Comparison of ENCODE assay signal across 8 cellular contexts in the genomic region with DNA sequence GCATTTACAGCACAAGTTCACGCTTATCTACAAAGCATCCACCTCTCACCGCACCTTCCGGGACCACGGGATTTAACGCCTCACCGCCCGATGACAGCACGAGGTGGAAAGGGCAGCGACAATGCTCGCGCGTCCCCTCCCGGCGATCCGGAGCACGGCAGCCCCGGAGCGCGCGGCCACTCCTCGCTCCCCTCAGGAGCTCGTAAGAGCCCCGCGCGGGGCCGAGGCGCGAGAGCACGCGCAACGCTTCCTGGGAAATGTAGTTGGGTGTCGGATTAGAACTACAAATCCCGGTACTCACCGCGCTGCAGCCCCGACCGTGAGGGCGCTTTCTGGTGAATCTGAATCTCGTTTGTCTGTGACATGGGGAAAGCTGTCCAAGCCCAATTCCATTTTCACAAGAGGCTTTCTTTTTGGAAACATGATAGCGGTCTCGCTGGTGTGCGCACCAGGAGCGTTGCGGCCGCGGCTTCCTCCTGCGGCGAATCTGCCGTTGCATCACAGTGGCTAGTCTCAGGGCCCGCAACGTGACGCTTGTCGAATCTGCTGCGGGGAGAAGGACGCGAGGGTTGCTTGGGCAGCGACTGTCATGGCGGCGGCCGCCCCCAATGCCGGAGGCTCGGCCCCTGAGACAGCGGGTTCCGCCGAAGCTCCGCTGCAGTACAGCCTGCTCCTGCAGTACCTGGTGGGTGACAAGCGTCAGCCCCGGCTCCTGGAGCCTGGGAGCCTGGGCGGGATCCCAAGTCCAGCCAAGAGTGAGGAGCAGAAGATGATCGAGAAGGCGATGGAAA. TPM values are rescaled to one million over a fixed set of nuclear protein-coding genes. Genes with fewer than 3 reads are reported as not detected.
A peak's percentile ranks its signal among the peaks of the same experiment; 100 is the strongest.
DNase-seq lines count a peak whose midpoint lies in the region; ATAC-seq, FAIRE-seq and TF ChIP-seq lines count a peak whose summit lies in the region.

A gene (plus strand): TSS at position 576 of the 791 bp plus-strand sequence. CDS start 14 bp downstream, at position 590.

- intact Hi-C loops in mammary epithelial cell (cut with micrococcal nuclease): loop anchor here (1.0 to 5.0 kb wide), 8 partner anchors 15 to 852 kb away; a partner anchor contains a TSS

- no peaks in the 10 kb centered on the region for H3K9me3 ChIP-seq in mammary epithelial cell (replicated peaks; ENCODE audit: insufficient read depth, low read length)
- H3K9me3 ChIP-seq in iPS-20b (ENCODE audit: insufficient read depth, low read depth, low read length): 0 out of 2 replicates have a peak, but pooled peaks cover 3% of the 10 kb centered on the region
- no peaks in the 10 kb centered on the region for H3K9me3 ChIP-seq in small intestine (ENCODE audit: control insufficient read depth, low read depth)

- peak within 1 kb of the TSS; percentile 85 to 100 (median 87) for H3K4me3 ChIP-seq in mammary epithelial cell (replicated peaks in 1 of 3; ENCODE audit: insufficient read depth in 1 of 3, low read depth in 2 of 3, low read length in 3 of 3)
- H3K4me3 ChIP-seq in iPS-20b (ENCODE audit: low read length): peak within 1 kb of the TSS; percentile 100
- peak within 1 kb of the TSS; percentile 93 to 96 for H3K4me3 ChIP-seq in small intestine (ENCODE audit: low read depth in 1 of 2, low read length in 2 of 2)

- H3K27ac ChIP-seq in VCaP: peak within 1 kb of the TSS; percentile 95
- H3K27ac ChIP-seq in mammary epithelial cell (ENCODE audit: insufficient read depth, low read depth, low read length): peak within 1 kb of the TSS; percentile 94
- H3K27ac ChIP-seq in iPS-20b (ENCODE audit: low read length): peak within 1 kb of the TSS; percentile 98
- peak within 1 kb of the TSS; percentile 58 to 77 for H3K27ac ChIP-seq in small intestine (ENCODE audit: low read depth in 1 of 2, low read length in 1 of 2)

- peaks cover 41% of the 10 kb centered on the region for H3K79me2 ChIP-seq in mammary epithelial cell (ENCODE audit: insufficient read depth, low read length)

- no TSS peak for BruUV-seq in mammary epithelial cell (replicated peaks; lab: Mats Ljungman, UMichigan)

- in situ Hi-C loops in mammary epithelial cell (cut with MboI; ENCODE audit: low sequenced_read_pairs in 2 of 2): no loop called here

- H4K20me1 ChIP-seq in mammary epithelial cell (ENCODE audit: insufficient read depth, low read length): no peaks in the 10 kb centered on the region

- H2AFZ ChIP-seq in mammary epithelial cell (ENCODE audit: low read depth, low read length): peak within 1 kb of the TSS; percentile 99

- peak within 1 kb of the TSS; percentile 97 for H3K4me2 ChIP-seq in mammary epithelial cell (ENCODE audit: insufficient read depth, low read depth, low read length)

- TF ChIP-seq CTCF in VCaP (conservative IDR thresholded peaks at IDR 0.05) (peak; percentile 99), mammary epithelial cell (conservative IDR thresholded peaks at IDR 0.05 in 1 of 2, IDR thresholded peaks at IDR 0.05 in 1 of 2; ENCODE audit: extremely low read depth in 1 of 2, insufficient read depth in 1 of 2, low read depth in 1 of 2, low read length in 2 of 2) (peak; percentile 93)

- CTCF ChIA-PET in mammary epithelial cell (lab: Charles Lee; ENCODE audit: low non-redundant PET): interaction anchor here (0.6 to 1.0 kb wide), 5 partner anchors 59 to 585 kb away, joined by 3 to 5 read pairs (median 4); no protein-coding TSS in a partner anchor

- H3K4me1 ChIP-seq in mammary epithelial cell (ENCODE audit: insufficient read depth, low read length) (peaks cover 25% of the 10 kb centered on the region), iPS-20b (ENCODE audit: insufficient read depth, low read length) (no peaks in the 10 kb centered on the region), small intestine (ENCODE audit: control insufficient read depth in 2 of 2, insufficient read depth in 1 of 2, low read depth in 1 of 2, low read length in 1 of 2) (peaks cover 0 to 4% of the 10 kb centered on the region in 2 donors)

- DNase-seq in AG08395 (ENCODE audit: low spot score): peak; percentile 96
- DNase-seq in NCI-H2196 treated with DMSO at 0.1 percent for 48 hours (lab: John Stamatoyannopoulos, UW; ENCODE audit: unreplicated experiment): peak; percentile 78
- peak; percentile 98 for DNase-seq in mammary epithelial cell
- DNase-seq in small intestine: peak; percentile 96

- dilution Hi-C loops in mammary epithelial cell (cut with HindIII; ENCODE audit: low sequenced_read_pairs): no loop called here

- peak; percentile 84 for ATAC-seq in GM18873 (IDR thresholded peaks at IDR 0.05; ENCODE audit: low FRiP score, unreplicated experiment)
- ATAC-seq in HG03139 (IDR thresholded peaks at IDR 0.05; ENCODE audit: unreplicated experiment): peak; percentile 87

- H3K9ac ChIP-seq in mammary epithelial cell (ENCODE audit: insufficient read depth, low read length) (peak within 1 kb of the TSS; percentile 98), iPS-20b (ENCODE audit: low read depth, low read length) (peak within 1 kb of the TSS; percentile 96)

- H3K36me3 ChIP-seq in mammary epithelial cell (ENCODE audit: insufficient read depth, low read length) (peaks cover 16% of the 10 kb centered on the region), iPS-20b (ENCODE audit: insufficient read depth, low read depth, low read length) (peaks cover 21% of the 10 kb centered on the region), small intestine (ENCODE audit: control insufficient read depth in 2 of 2, insufficient read depth in 2 of 2, low read length in 2 of 2) (peaks cover 0 to 9% of the 10 kb centered on the region in 2 donors)

- H3K27me3 ChIP-seq in mammary epithelial cell (ENCODE audit: insufficient read depth, low read length): no peaks in the 10 kb centered on the region
- no peaks in the 10 kb centered on the region; the same call in 1 of the 2 replicates for H3K27me3 ChIP-seq in iPS-20b (ENCODE audit: insufficient read depth, low read length)
- H3K27me3 ChIP-seq in small intestine (ENCODE audit: control insufficient read depth in 2 of 2, insufficient read depth in 2 of 2, low read length in 2 of 2): no peaks in the 10 kb centered on the region

- WGBS in mammary epithelial cell (ENCODE audit: low coverage, missing lambda C conversion rate): 1% methylated on average over 45 of the region's 71 CpGs
- WGBS in small intestine, 3 donors: 0% methylated on average over 70 to 71 of the region's 71 CpGs

- no peak for FAIRE-seq in small intestine (lab: Jason Lieb, UNC)

RNA-seq across cellular contexts. Expression of the gene that starts here (rescaled TPM):
- total RNA-seq in mammary epithelial cell: 10 to 100 TPM; 14.3 to 17.2 TPM
- polyA plus RNA-seq in mammary epithelial cell: 17.8 TPM
- polyA minus RNA-seq in mammary epithelial cell: 20.6 TPM
- 1 to 10 TPM; 6.9 to 8.5 (median 7.6) TPM for polyA plus RNA-seq in small intestine

Comparison
In these comparisons a context has a peak if more than half of its experiments do, and no peak if none do; other contexts are left out.
1. Peak in every context shown above with its lines: DNase-seq, ATAC-seq, H3K4me3 ChIP-seq and H3K27ac ChIP-seq.